Comparison of ENCODE assay signal across 19 cellular contexts in the genomic region with DNA sequence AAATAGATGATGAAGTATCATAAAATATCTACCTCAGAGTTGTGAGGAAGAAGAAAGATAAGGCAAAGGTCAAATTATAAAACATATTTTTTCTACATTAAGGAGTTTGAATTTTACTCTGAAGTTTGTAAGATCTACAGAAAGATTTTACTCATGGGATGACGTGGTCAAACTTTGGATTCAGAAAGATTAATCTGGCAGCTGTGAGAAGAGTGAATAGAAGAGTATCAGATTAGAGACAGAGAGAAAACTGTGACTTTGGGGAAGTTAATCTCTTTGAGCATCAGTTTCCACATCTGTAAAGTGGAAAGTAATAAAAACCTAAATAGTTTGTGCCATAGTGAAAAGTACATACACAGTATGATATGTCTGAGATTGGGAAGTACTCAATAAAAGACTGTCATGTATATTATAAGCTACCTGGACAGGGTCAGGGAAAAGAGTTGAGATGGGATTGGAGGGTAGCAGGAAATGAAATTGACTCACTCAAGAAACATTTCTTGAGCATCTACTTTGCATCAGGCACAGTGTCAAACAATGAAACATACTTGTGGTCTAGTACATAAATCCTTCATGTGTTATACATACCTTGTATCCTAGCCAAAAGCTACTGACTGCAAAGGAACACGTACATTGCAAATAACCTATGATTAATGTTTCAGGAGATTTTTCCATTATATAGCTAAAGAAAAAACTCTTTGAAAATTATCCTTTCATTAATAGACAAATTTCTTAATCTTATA.
A peak's percentile ranks its signal among the peaks of the same experiment; 100 is the strongest.
DNase-seq lines count a peak whose midpoint lies in the region; ATAC-seq, FAIRE-seq and TF ChIP-seq lines count a peak whose summit lies in the region.
"Had no signal": no experiment of that assay in that cellular context is flagged by ENCODE, and none has a peak within 500 bp of the region (broad histone marks: within the 10 kb centered on the region; RNA-seq: fewer than 3 reads in every experiment).

No MANE protein-coding gene starts in this region.

- no peak for ATAC-seq in HCT116
- peak; percentile 41 for ATAC-seq in activated T-helper 17 cell treated with anti-CD3 and anti-CD28 coated beads, Interleukin-2, amount 50 U/mL, for 72 hours (replicated peaks)
- ATAC-seq in HG02973 (IDR thresholded peaks at IDR 0.05; ENCODE audit: unreplicated experiment): no peak
- ATAC-seq: activated naive CD8-positive, alpha-beta T cell treated with anti-CD3 and anti-CD28 coated beads, Interleukin-2, amount 50 U/mL, for 24 hours; T-helper 17 cell had no signal

- no peak overlapping the region for H3K4me3 Mint-ChIP-seq in activated T-helper 17 cell treated with anti-CD3 and anti-CD28 coated beads, Interleukin-2, amount 50 U/mL, for 72 hours
- no peak overlapping the region for H3K4me3 Mint-ChIP-seq in immature natural killer cell
- H3K4me3 Mint-ChIP-seq: activated naive CD8-positive, alpha-beta T cell treated with anti-CD3 and anti-CD28 coated beads, Interleukin-2, amount 50 U/mL, for 24 hours; T-helper 17 cell had no signal

- 57 to 72% (median 66%) methylated on average over 2 of the region's 2 CpGs for WGBS in small intestine, 3 donors

- H3K36me3 ChIP-seq in HCT116 (ENCODE audit: control insufficient read depth in 1 of 2, insufficient read depth in 2 of 2, low read length in 2 of 2): no peaks in the 10 kb centered on the region
- H3K36me3 ChIP-seq in small intestine (ENCODE audit: control insufficient read depth in 2 of 2, insufficient read depth in 2 of 2, low read length in 2 of 2): no peaks in the 10 kb centered on the region
- H3K36me3 ChIP-seq: spleen had no signal

- no peaks in the 10 kb centered on the region for H3K36me3 Mint-ChIP-seq in activated T-helper 17 cell treated with anti-CD3 and anti-CD28 coated beads, Interleukin-2, amount 50 U/mL, for 72 hours (ENCODE audit: low read depth)
- no peaks in the 10 kb centered on the region for H3K36me3 Mint-ChIP-seq in immature natural killer cell

- no peaks in the 10 kb centered on the region for H4K20me1 ChIP-seq in HCT116 (ENCODE audit: insufficient read depth)

- H3K9me3 ChIP-seq in HCT116 (ENCODE audit: control insufficient read depth in 1 of 2, insufficient read depth in 1 of 2, low read depth in 1 of 2, low read length in 2 of 2) (peaks cover 0 to 8% of the 10 kb centered on the region in 2 experiments; a peak in 2 of 4 replicates), small intestine (ENCODE audit: control insufficient read depth, low read depth) (no peaks in the 10 kb centered on the region)

- H3K4me3 ChIP-seq in AG04449 (ENCODE audit: low read depth, low read length) (no peak overlapping the region), HCT116 (replicated peaks in 1 of 2; ENCODE audit: low read depth in 1 of 2, low read length in 2 of 2) (no peak overlapping the region), fibroblast of the aortic adventitia (ENCODE audit: low read depth, low read length) (no peak overlapping the region), small intestine (ENCODE audit: low read depth in 1 of 2, low read length in 2 of 2) (no peak overlapping the region)
- H3K4me3 ChIP-seq: coronary artery, spleen had no signal

- TF ChIP-seq CTCF in AG04449 (IDR thresholded peaks at IDR 0.05; ENCODE audit: insufficient read depth, low read length, missing control alignments) (no peak), HCT116 (IDR thresholded peaks at IDR 0.05 in 2 of 3, conservative IDR thresholded peaks at IDR 0.05 in 1 of 3; ENCODE audit: borderline replicate concordance in 1 of 3, insufficient read depth in 1 of 3, low read depth in 2 of 3, low read length in 2 of 3) (no peak), fibroblast of the aortic adventitia (IDR thresholded peaks at IDR 0.05; ENCODE audit: insufficient read depth, low read length) (no peak)

- no peak overlapping the region for H3K27ac ChIP-seq in HCT116 (ENCODE audit: low read depth, low read length)
- no peak overlapping the region for H3K27ac ChIP-seq in small intestine (ENCODE audit: low read depth in 1 of 2, low read length in 1 of 2)
- H3K27ac ChIP-seq: coronary artery, spleen had no signal

- H2AFZ ChIP-seq in HCT116 (ENCODE audit: low read depth, low read length, poor library complexity, severe bottlenecking): peak overlapping the region; percentile 64

- H3K27me3 Mint-ChIP-seq in activated T-helper 17 cell treated with anti-CD3 and anti-CD28 coated beads, Interleukin-2, amount 50 U/mL, for 72 hours: no peaks in the 10 kb centered on the region
- H3K27me3 Mint-ChIP-seq in immature natural killer cell (ENCODE audit: low read depth in 3 of 3): peaks cover 0 to 5% (median 0%) of the 10 kb centered on the region in 3 donors
- H3K27me3 Mint-ChIP-seq: activated naive CD8-positive, alpha-beta T cell treated with anti-CD3 and anti-CD28 coated beads, Interleukin-2, amount 50 U/mL, for 24 hours; T-helper 17 cell had no signal

- no peak for TF ChIP-seq POLR2A in HCT116 (IDR thresholded peaks at IDR 0.05; ENCODE audit: borderline replicate concordance, extremely low read depth, insufficient read depth, insufficient read length)

- H3K4me1 ChIP-seq in HCT116 (ENCODE audit: control insufficient read depth in 1 of 2, insufficient read depth in 2 of 2, low read length in 2 of 2) (peaks cover 0 to 6% of the 10 kb centered on the region in 2 experiments; a peak in 2 of 4 replicates), small intestine (ENCODE audit: control insufficient read depth in 2 of 2, insufficient read depth in 1 of 2, low read depth in 1 of 2, low read length in 1 of 2) (no peaks in the 10 kb centered on the region)
- H3K4me1 ChIP-seq: spleen had no signal

- H3K4me1 Mint-ChIP-seq in activated T-helper 17 cell treated with anti-CD3 and anti-CD28 coated beads, Interleukin-2, amount 50 U/mL, for 72 hours: peaks cover 14% of the 10 kb centered on the region
- no peaks in the 10 kb centered on the region for H3K4me1 Mint-ChIP-seq in immature natural killer cell

- TF ChIP-seq RAD21 in HCT116 (IDR thresholded peaks at IDR 0.05; ENCODE audit: low read depth): no peak

- no peak overlapping the region for H3K4me2 ChIP-seq in HCT116 (ENCODE audit: low read length)

- no TSS peak for BruUV-seq in HCT116 (replicated peaks; lab: Mats Ljungman, UMichigan)

- RAD21 ChIA-PET in HCT116 (lab: Charles Lee; ENCODE audit: low non-redundant PET in 1 of 2, low total read pairs in 2 of 2, uncharacterized antibody in 2 of 2, unreplicated experiment in 2 of 2): no interaction called here

- no peaks in the 10 kb centered on the region for H3K9me2 ChIP-seq in HCT116 (ENCODE audit: insufficient read depth)

- H3K27me3 ChIP-seq in HCT116 (ENCODE audit: insufficient read depth, low read length) (no peaks in the 10 kb centered on the region), small intestine (ENCODE audit: control insufficient read depth in 2 of 2, insufficient read depth in 2 of 2, low read length in 2 of 2) (no peaks in the 10 kb centered on the region)
- H3K27me3 ChIP-seq: spleen had no signal

- no peak overlapping the region for H3K9ac ChIP-seq in HCT116 (ENCODE audit: low read length)

- peak overlapping the region; percentile 23 for H3K27ac Mint-ChIP-seq in activated T-helper 17 cell treated with anti-CD3 and anti-CD28 coated beads, Interleukin-2, amount 50 U/mL, for 72 hours
- no peak overlapping the region for H3K27ac Mint-ChIP-seq in immature natural killer cell
- H3K27ac Mint-ChIP-seq: activated naive CD8-positive, alpha-beta T cell treated with anti-CD3 and anti-CD28 coated beads, Interleukin-2, amount 50 U/mL, for 24 hours; T-helper 17 cell had no signal

- peak; percentile 49 for DNase-seq in AG04449 (ENCODE audit: low read depth, low spot score)
- no peak for DNase-seq in HCT116 (ENCODE audit: low read depth, low spot score)
- peak; percentile 92 for DNase-seq in fibroblast of the aortic adventitia (ENCODE audit: low read depth)
- no peak for DNase-seq in immature natural killer cell
- DNase-seq in small intestine: no peak
- DNase-seq in stimulated activated CD4-positive, alpha-beta T cell treated with anti-CD3 and anti-CD28 coated beads, Interleukin-1b, Interleukin-23, amount 100 ng/mL, for 48 hours: no peak
- DNase-seq: ACHN; activated naive CD8-positive, alpha-beta T cell treated with anti-CD3 and anti-CD28 coated beads, Interleukin-2, amount 50 U/mL, for 24 hours; activated T-cell treated with anti-CD3 and anti-CD28 coated beads for 4 hours; erythroblast; Kasumi-1; NCI-H187 treated with DMSO at 0.1 percent for 48 hours; nucleus accumbens; spleen; T-helper 17 cell had no signal

- H3K9me3 Mint-ChIP-seq in activated T-helper 17 cell treated with anti-CD3 and anti-CD28 coated beads, Interleukin-2, amount 50 U/mL, for 72 hours: peaks cover 5% of the 10 kb centered on the region
- H3K9me3 Mint-ChIP-seq in immature natural killer cell: peaks cover 0 to 5% (median 1%) of the 10 kb centered on the region in 6 donors

- no peak for FAIRE-seq in small intestine (lab: Jason Lieb, UNC)
- FAIRE-seq: H1 had no signal

- POLR2A ChIA-PET in AG04449 (lab: Yijun Ruan, JAX) (interaction anchor here (1.0 to 1.3 kb wide), 3 partner anchors 13 to 29 kb away, joined by 3 to 7 read pairs (median 4); no protein-coding TSS in a partner anchor), HCT116 (lab: Charles Lee) (interaction anchor here (1.6 kb wide), 1 partner anchor 8 kb away, joined by 3 read pairs; no protein-coding TSS in a partner anchor)

- intact Hi-C loops in HCT116 (cut with micrococcal nuclease): no loop called here

- H3K79me2 ChIP-seq in HCT116 (ENCODE audit: insufficient read depth, low read length): no peaks in the 10 kb centered on the region

- CTCF ChIA-PET in AG04449 (lab: Yijun Ruan, JAX): interaction anchor here (0.9 to 1.9 kb wide), 3 partner anchors 25 to 223 kb away, joined by 3 to 5 read pairs (median 3); a partner anchor contains a TSS
- CTCF ChIA-PET in HCT116 (lab: Charles Lee): no interaction called here

TF ChIP-seq in HCT116, 20 proteins besides CTCF, POLR2A, EP300 and RAD21 (continues in another document):
- TF ChIP-seq, protein P1, sequence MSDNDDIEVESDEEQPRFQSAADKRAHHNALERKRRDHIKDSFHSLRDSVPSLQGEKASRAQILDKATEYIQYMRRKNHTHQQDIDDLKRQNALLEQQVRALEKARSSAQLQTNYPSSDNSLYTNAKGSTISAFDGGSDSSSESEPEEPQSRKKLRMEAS (IDR thresholded peaks at IDR 0.05): no peak
- TF ChIP-seq TCF7L2 (IDR thresholded peaks at IDR 0.05; ENCODE audit: borderline replicate concordance, extremely low read depth, insufficient read depth, insufficient read length): no peak
- no peak for TF ChIP-seq ELF1 (IDR thresholded peaks at IDR 0.05; ENCODE audit: borderline replicate concordance, low read depth)
- no peak for TF ChIP-seq ZFX (IDR thresholded peaks at IDR 0.05)
- TF ChIP-seq FOSL1 (IDR thresholded peaks at IDR 0.05; ENCODE audit: low read depth): no peak
- no peak for TF ChIP-seq EGR1 (IDR thresholded peaks at IDR 0.05; ENCODE audit: low read depth)
- TF ChIP-seq EZH2 (IDR thresholded peaks at IDR 0.05): no peak
- TF ChIP-seq SIN3A (IDR thresholded peaks at IDR 0.05; ENCODE audit: low read depth): no peak

Comparison
In these comparisons a context has a peak if more than half of its experiments do, and no peak if none do; other contexts are left out.
1. DNase-seq: peak in AG04449 (single experiment) and fibroblast of the aortic adventitia (single experiment); none in HCT116 (single experiment), immature natural killer cell (0 of 3), small intestine (single experiment) and stimulated activated CD4-positive, alpha-beta T cell treated with anti-CD3 and anti-CD28 coated beads, Interleukin-1b, Interleukin-23, amount 100 ng/mL, for 48 hours (single experiment).